ENCODE assay signal across 15 cellular contexts in the genomic region with DNA sequence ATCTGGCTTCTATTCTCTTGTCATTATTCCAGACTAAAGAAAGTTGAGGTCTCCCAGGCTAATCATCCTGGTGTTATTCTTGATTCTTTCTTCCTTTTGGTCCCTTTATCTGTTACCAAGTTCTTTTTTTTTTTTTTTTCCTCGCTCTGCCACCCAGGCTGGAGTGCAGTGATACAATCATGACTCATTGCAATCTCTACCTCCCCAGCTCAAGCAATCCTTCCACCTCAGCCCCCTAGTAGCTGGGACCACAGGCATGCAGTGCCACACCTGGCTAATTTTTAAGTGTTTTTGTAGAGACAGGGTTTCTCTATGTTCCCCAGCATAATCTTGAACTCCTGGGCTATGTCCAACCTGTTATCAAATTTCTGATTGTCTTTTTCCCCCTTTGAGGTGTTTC.
DNase-seq lines count a peak whose midpoint lies in the region; ATAC-seq and TF ChIP-seq lines count a peak whose summit lies in the region.
"Had no signal": no experiment of that assay in that cellular context is flagged by ENCODE, and none has a peak within 500 bp of the region (broad histone marks: within the 10 kb centered on the region; RNA-seq: fewer than 3 reads in every experiment).

No MANE protein-coding gene starts in this region.

- H3K36me3 Mint-ChIP-seq in activated T-cell treated with anti-CD3 and anti-CD28 coated beads, Interleukin-2, amount 50 U/mL, for 4 hours (ENCODE audit: insufficient read depth), result peaks cover 28% of the 10 kb centered on the region

- peaks cover 14% of the 10 kb centered on the region for H3K4me1 Mint-ChIP-seq in activated T-cell treated with anti-CD3 and anti-CD28 coated beads, Interleukin-2, amount 50 U/mL, for 4 hours (ENCODE audit: low read depth)
- peaks cover 27% of the 10 kb centered on the region for H3K4me1 Mint-ChIP-seq in stimulated activated naive CD8-positive, alpha-beta T cell treated with anti-CD3 and anti-CD28 coated beads, Interleukin-15, amount 100 ng/mL, for 72 hours

- intact Hi-C loops in adrenal gland (cut with DNase I), result no loop called here

- no peak overlapping the region for H3K4me3 Mint-ChIP-seq in activated T-cell treated with anti-CD3 and anti-CD28 coated beads, Interleukin-2, amount 50 U/mL, for 4 hours
- peak overlapping the region; percentile 3 to 7 for H3K4me3 Mint-ChIP-seq in stimulated activated naive CD8-positive, alpha-beta T cell treated with anti-CD3 and anti-CD28 coated beads, Interleukin-15, amount 100 ng/mL, for 72 hours
- H3K4me3 Mint-ChIP-seq: activated CD4-positive, alpha-beta T cell treated with anti-CD3 and anti-CD28 coated beads for 36 hours; T-cell had no signal

- TF ChIP-seq POLR2A in adrenal gland (IDR thresholded peaks at IDR 0.05), result no peak

- peak; percentile 41 to 43 for ATAC-seq in activated T-cell treated with anti-CD3 and anti-CD28 coated beads, Interleukin-2, amount 50 U/mL, for 4 hours
- peak; percentile 59 for ATAC-seq in stimulated activated naive CD8-positive, alpha-beta T cell treated with anti-CD3 and anti-CD28 coated beads, Interleukin-15, amount 100 ng/mL, for 72 hours
- ATAC-seq: activated CD4-positive, alpha-beta T cell treated with anti-CD3 and anti-CD28 coated beads for 36 hours; T-cell had no signal

- 50 to 82% (median 59%) methylated on average over 1 of the region's 1 CpG for whole genome bisulfite sequencing in adrenal gland, 4 donors

- H3K27ac Mint-ChIP-seq in stimulated activated naive CD8-positive, alpha-beta T cell treated with anti-CD3 and anti-CD28 coated beads, Interleukin-15, amount 100 ng/mL, for 72 hours, result no peak overlapping the region
- H3K27ac Mint-ChIP-seq: activated CD4-positive, alpha-beta T cell treated with anti-CD3 and anti-CD28 coated beads for 36 hours; T-cell had no signal

- TF ChIP-seq CTCF in epithelial cell of proximal tubule (conservative IDR thresholded peaks at IDR 0.05; ENCODE audit: low read depth, low read length) (no peak), adrenal gland (IDR thresholded peaks at IDR 0.05) (no peak)

- no peaks in the 10 kb centered on the region for H3K9me3 ChIP-seq in adrenal gland (replicated peaks in 1 of 3)
- H3K9me3 ChIP-seq: esophagus muscularis mucosa had no signal

- H3K27ac ChIP-seq in adrenal gland, result no peak overlapping the region
- H3K27ac ChIP-seq: esophagus muscularis mucosa had no signal

- no peaks in the 10 kb centered on the region for H3K36me3 ChIP-seq in adrenal gland (replicated peaks in 1 of 2)

- no peak for DNase-seq in activated T-cell treated with anti-CD3 and anti-CD28 coated beads, Interleukin-2, amount 50 U/mL, for 4 hours
- DNase-seq in activated T-cell treated with anti-CD3 and anti-CD28 coated beads for 4 hours (no peak), SW480 (ENCODE audit: low spot score) (peak; percentile 48), epithelial cell of proximal tubule (ENCODE audit: low read depth) (peak; percentile 82), amygdala (lab: John Stamatoyannopoulos, UW) (no peak), adrenal gland (no peak), DMS 273 treated with DMSO at 0.1 percent for 48 hours (lab: John Stamatoyannopoulos, UW) (no peak)
- no peak for DNase-seq in stimulated activated naive CD8-positive, alpha-beta T cell treated with anti-CD3 and anti-CD28 coated beads, Interleukin-15, amount 100 ng/mL, for 72 hours
- DNase-seq: activated CD4-positive, alpha-beta T cell treated with anti-CD3 and anti-CD28 coated beads for 36 hours; mesendoderm; NCI-H1092 treated with DMSO at 0.1 percent for 48 hours; NCI-H2227 treated with DMSO at 0.1 percent for 48 hours; occipital lobe; T-cell had no signal

- no peaks in the 10 kb centered on the region for H3K4me1 ChIP-seq in adrenal gland (replicated peaks in 1 of 2)
- H3K4me1 ChIP-seq: esophagus muscularis mucosa had no signal

- H3K9me3 Mint-ChIP-seq in activated T-cell treated with anti-CD3 and anti-CD28 coated beads, Interleukin-2, amount 50 U/mL, for 4 hours, result no peaks in the 10 kb centered on the region
- H3K9me3 Mint-ChIP-seq in stimulated activated naive CD8-positive, alpha-beta T cell treated with anti-CD3 and anti-CD28 coated beads, Interleukin-15, amount 100 ng/mL, for 72 hours, result no peaks in the 10 kb centered on the region
- H3K9me3 Mint-ChIP-seq: T-cell had no signal

- H3K27me3 Mint-ChIP-seq in activated T-cell treated with anti-CD3 and anti-CD28 coated beads, Interleukin-2, amount 50 U/mL, for 4 hours (ENCODE audit: low read depth), result no peaks in the 10 kb centered on the region
- H3K27me3 Mint-ChIP-seq in stimulated activated naive CD8-positive, alpha-beta T cell treated with anti-CD3 and anti-CD28 coated beads, Interleukin-15, amount 100 ng/mL, for 72 hours, result no peaks in the 10 kb centered on the region
- H3K27me3 Mint-ChIP-seq: activated CD4-positive, alpha-beta T cell treated with anti-CD3 and anti-CD28 coated beads for 36 hours; T-cell had no signal

- no peak overlapping the region for H3K4me3 ChIP-seq in epithelial cell of proximal tubule (ENCODE audit: low read depth, low read length)
- no peak overlapping the region for H3K4me3 ChIP-seq in adrenal gland
- H3K4me3 ChIP-seq: esophagus muscularis mucosa had no signal

- H3K27me3 ChIP-seq in adrenal gland, result no peaks in the 10 kb centered on the region
- H3K27me3 ChIP-seq: esophagus muscularis mucosa had no signal

Comparison
In these comparisons a context has a peak if more than half of its experiments do, and no peak if none do; other contexts are left out.
1. DNase-seq: peak in SW480 (single experiment) and epithelial cell of proximal tubule (single experiment); none in activated T-cell treated with anti-CD3 and anti-CD28 coated beads, Interleukin-2, amount 50 U/mL, for 4 hours (single experiment), activated T-cell treated with anti-CD3 and anti-CD28 coated beads for 4 hours (single experiment), stimulated activated naive CD8-positive, alpha-beta T cell treated with anti-CD3 and anti-CD28 coated beads, Interleukin-15, amount 100 ng/mL, for 72 hours (0 of 2), amygdala (0 of 56), adrenal gland (0 of 7) and DMS 273 treated with DMSO at 0.1 percent for 48 hours (single experiment).